Comparison of ENCODE assay signal across 16 cellular contexts in genomic region chr9:136793063-136793946, GRCh38. TPM values are rescaled to one million over a fixed set of nuclear protein-coding genes. Genes with fewer than 3 reads are reported as not detected.
DNase-seq lines count a peak whose midpoint lies in the region; FAIRE-seq and TF ChIP-seq lines count a peak whose summit lies in the region.
"Had no signal": no experiment of that assay in that cellular context is flagged by ENCODE, and none has a peak within 500 bp of the region (broad histone marks: within the 10 kb centered on the region; RNA-seq: fewer than 3 reads in every experiment).

No MANE protein-coding gene starts in this region.

- H3K4me1 ChIP-seq in H1 (replicated peaks in 1 of 4; ENCODE audit: control insufficient read depth in 3 of 4, insufficient read depth in 4 of 4, low read length in 3 of 4) (peaks cover 0 to 11% (median 6%) of the 10 kb centered on the region in 4 experiments; a peak in 5 of 7 replicates), trophoblast cell (ENCODE audit: control insufficient read depth in 1 of 2, insufficient read depth in 2 of 2, low read length in 2 of 2) (peaks cover 24 to 30% of the 10 kb centered on the region in 2 experiments), tibial nerve (peaks cover 0 to 42% (median 16%) of the 10 kb centered on the region in 4 donors)

- no peak overlapping the region for H4K91ac ChIP-seq in H1 (replicated peaks; ENCODE audit: insufficient read length, low read length)
- no peak overlapping the region for H4K91ac ChIP-seq in trophoblast cell (ENCODE audit: low read depth, low read length)

- H3K4me3 ChIP-seq in H1 (ENCODE audit: extremely low read depth in 1 of 4, insufficient read depth in 2 of 4, low read depth in 3 of 4, low read length in 4 of 4): no peak overlapping the region
- no peak overlapping the region for H3K4me3 ChIP-seq in trophoblast cell (ENCODE audit: low read depth, low read length)
- H3K4me3 ChIP-seq in tibial nerve: no peak overlapping the region
- H3K4me3 ChIP-seq: MG63, upper lobe of left lung had no signal

- H3K4me3 Mint-ChIP-seq in T-helper 1 cell treated with Interleukin-12 subunit alpha and Interleukin-12 subunit beta and Interleukin-4 antibody, amounts not matched to agents 30 μg/mL and 1 μg/mL, for 36 hours: no peak overlapping the region

- H3K4me1 Mint-ChIP-seq in T-helper 1 cell treated with Interleukin-12 subunit alpha and Interleukin-12 subunit beta and Interleukin-4 antibody, amounts not matched to agents 30 μg/mL and 1 μg/mL, for 36 hours (ENCODE audit: low read depth): peaks cover 15% of the 10 kb centered on the region

- peaks cover 7% of the 10 kb centered on the region for H3K36me3 Mint-ChIP-seq in T-helper 1 cell treated with Interleukin-12 subunit alpha and Interleukin-12 subunit beta and Interleukin-4 antibody, amounts not matched to agents 30 μg/mL and 1 μg/mL, for 36 hours (ENCODE audit: low read depth)

- H2BK5ac ChIP-seq in H1 (ENCODE audit: low read depth, low read length) (no peak overlapping the region), trophoblast cell (ENCODE audit: low read depth, low read length, poor library complexity) (no peak overlapping the region)

- H3K9me3 ChIP-seq in H1 (ENCODE audit: insufficient read depth in 2 of 2, low read depth in 1 of 2, low read length in 1 of 2): no peaks in the 10 kb centered on the region
- peaks cover 2% of the 10 kb centered on the region for H3K9me3 ChIP-seq in trophoblast cell (ENCODE audit: insufficient read depth, low read depth, low read length)
- no peaks in the 10 kb centered on the region for H3K9me3 ChIP-seq in tibial nerve
- H3K9me3 ChIP-seq: MG63, upper lobe of left lung had no signal

- H4K12ac ChIP-seq in trophoblast cell (ENCODE audit: low read depth, low read length): no peak overlapping the region

- H3K23ac ChIP-seq in H1 (ENCODE audit: insufficient read length) (no peak overlapping the region), trophoblast cell (ENCODE audit: low read length) (no peak overlapping the region)

- H4K5ac ChIP-seq in H1 (ENCODE audit: insufficient read length, low read depth, low read length): no peak overlapping the region

- CTCF ChIA-PET in H1 (lab: Charles Lee; ENCODE audit: partially characterized antibody): interaction anchor here (0.6 to 2.4 kb wide), 17 partner anchors 12 to 742 kb away, joined by 3 to 16 read pairs (median 4); partner anchors contain the start of genes ABCA2 and LCN8

- H3K27ac ChIP-seq in H1 (ENCODE audit: low read depth, low read length): no peak overlapping the region
- H3K27ac ChIP-seq in trophoblast cell (ENCODE audit: low read depth, low read length): no peak overlapping the region
- peak overlapping the region in 1 of 4 donors; percentile 98 for H3K27ac ChIP-seq in tibial nerve

- H3K27me3 ChIP-seq in H1 (replicated peaks in 1 of 4; ENCODE audit: control insufficient read depth in 3 of 4, extremely low read depth in 1 of 4, insufficient read depth in 3 of 4, low read length in 3 of 4) (0 out of 7 replicates have a peak, but pooled peaks cover 0 to under 1% (median 0%) of the 10 kb centered on the region in 4 experiments), trophoblast cell (ENCODE audit: insufficient read depth, low read length) (no peaks in the 10 kb centered on the region), tibial nerve (peaks cover 0 to 20% of the 10 kb centered on the region in 2 donors)
- H3K27me3 ChIP-seq: upper lobe of left lung had no signal

- no peaks in the 10 kb centered on the region for H3K36me3 ChIP-seq in H1 (ENCODE audit: control insufficient read depth in 2 of 4, insufficient read depth in 4 of 4, low read length in 3 of 4)
- H3K36me3 ChIP-seq in trophoblast cell (ENCODE audit: control insufficient read depth in 1 of 2, insufficient read depth in 2 of 2, low read length in 2 of 2): peaks cover 8 to 13% of the 10 kb centered on the region in 2 experiments
- H3K36me3 ChIP-seq in tibial nerve: peaks cover 0 to 22% (median 0%) of the 10 kb centered on the region in 3 donors

- no peak for TF ChIP-seq CTCF in H1 (IDR thresholded peaks at IDR 0.05; ENCODE audit: control extremely low read depth in 1 of 3, insufficient read depth in 1 of 3, low read depth in 1 of 3, low read length in 3 of 3)
- no peak for TF ChIP-seq CTCF in tibial nerve (IDR thresholded peaks at IDR 0.05)

- H2BK120ac ChIP-seq in H1 (replicated peaks; ENCODE audit: low read depth, low read length) (no peak overlapping the region), trophoblast cell (ENCODE audit: insufficient read depth, low read length, poor library complexity) (no peak overlapping the region)

- no peak overlapping the region for H3K56ac ChIP-seq in H1 (replicated peaks; ENCODE audit: insufficient read length, low read depth, low read length)

- H3K4me2 ChIP-seq in H1 (ENCODE audit: insufficient read depth in 1 of 2, low read depth in 2 of 2, low read length in 2 of 2) (no peak overlapping the region), trophoblast cell (ENCODE audit: low read length) (no peak overlapping the region)

- POLR2A ChIA-PET in H1 (lab: Charles Lee; ENCODE audit: partially characterized antibody): interaction anchor here (1.0 to 1.6 kb wide), 6 partner anchors 14 to 66 kb away, joined by 3 to 4 read pairs (median 3); partner anchors contain the start of gene RABL6

- peaks cover 0 to 8% of the 10 kb centered on the region in 2 experiments for H4K20me1 ChIP-seq in H1 (replicated peaks in 1 of 2; ENCODE audit: control insufficient read depth in 1 of 2, insufficient read depth in 2 of 2, low read length in 2 of 2)

- H3K4ac ChIP-seq in H1 (replicated peaks; ENCODE audit: insufficient read length, low read depth, low read length) (no peak overlapping the region), trophoblast cell (ENCODE audit: low read depth, low read length) (no peak overlapping the region)

- WGBS in H1 (ENCODE audit: extremely low coverage in 1 of 2, insufficient coverage in 1 of 2, insufficient read length in 1 of 2, insufficient replicate concordance in 2 of 2, low coverage in 1 of 2, low lambda C conversion rate in 2 of 2, missing lambda C conversion rate in 1 of 2), 2 experiments: 85% methylated on average over 17 of the region's 17 CpGs; no CpG with 5 or more reads in 1 of the 2 experiments
- no CpG with 5 or more reads among the region's 17 CpGs for WGBS in trophoblast cell (ENCODE audit: extremely low coverage, insufficient coverage, insufficient read length)
- WGBS in tibial nerve, 2 donors: 81 to 82% methylated on average over 17 of the region's 17 CpGs

- H3K14ac ChIP-seq in H1 (ENCODE audit: insufficient read length) (no peak overlapping the region), trophoblast cell (ENCODE audit: low read length) (no peak overlapping the region)

- H3K27ac Mint-ChIP-seq in T-helper 1 cell treated with Interleukin-12 subunit alpha and Interleukin-12 subunit beta and Interleukin-4 antibody, amounts not matched to agents 30 μg/mL and 1 μg/mL, for 36 hours: peak overlapping the region; percentile 36

- H3K9me3 Mint-ChIP-seq in T-helper 1 cell treated with Interleukin-12 subunit alpha and Interleukin-12 subunit beta and Interleukin-4 antibody, amounts not matched to agents 30 μg/mL and 1 μg/mL, for 36 hours: no peaks in the 10 kb centered on the region

- H3K9ac ChIP-seq in H1 (replicated peaks in 1 of 4; ENCODE audit: extremely low read depth in 1 of 4, low read depth in 3 of 4, low read length in 3 of 4): no peak overlapping the region; a peak in 2 of 7 replicates
- H3K9ac ChIP-seq in trophoblast cell (ENCODE audit: low read length): no peak overlapping the region

- peaks cover 21% of the 10 kb centered on the region for H3K27me3 Mint-ChIP-seq in T-helper 1 cell treated with Interleukin-12 subunit alpha and Interleukin-12 subunit beta and Interleukin-4 antibody, amounts not matched to agents 30 μg/mL and 1 μg/mL, for 36 hours (ENCODE audit: low read depth)

- TF ChIP-seq POLR2A in H1 (IDR thresholded peaks at IDR 0.05; ENCODE audit: control extremely low read depth in 1 of 2, low read depth in 2 of 2, low read length in 2 of 2) (no peak), tibial nerve (IDR thresholded peaks at IDR 0.05) (no peak)

- TF ChIP-seq EP300 in H1 (IDR thresholded peaks at IDR 0.05; ENCODE audit: borderline replicate concordance in 1 of 2, low read depth in 2 of 2, low read length in 2 of 2): no peak
- no peak for TF ChIP-seq EP300 in tibial nerve (IDR thresholded peaks at IDR 0.05)

- H3K79me2 ChIP-seq in H1 (ENCODE audit: control insufficient read depth in 1 of 2, insufficient read depth in 2 of 2, low read length in 2 of 2) (no peaks in the 10 kb centered on the region), trophoblast cell (ENCODE audit: control insufficient read depth, insufficient read depth, low read length, poor library complexity) (peaks cover 4% of the 10 kb centered on the region)

- H3K79me1 ChIP-seq in H1 (ENCODE audit: low read depth, low read length) (no peaks in the 10 kb centered on the region; the same call in 1 of the 2 replicates), trophoblast cell (ENCODE audit: low read length) (peaks cover 16% of the 10 kb centered on the region)

- H4K8ac ChIP-seq in H1 (ENCODE audit: extremely low read depth, insufficient read depth, low read length) (0 out of 2 replicates have a peak overlapping the region, but pooled peaks have one; percentile 11), trophoblast cell (ENCODE audit: low read depth, low read length) (no peak overlapping the region)

- DNase-seq in T-helper 1 cell (no peak), NAMALWA (ENCODE audit: low spot score) (peak; percentile 42), H1 (ENCODE audit: low read depth in 1 of 2, low spot score in 2 of 2) (no peak), trophoblast cell (no peak), tibial nerve (ENCODE audit: low spot score in 2 of 2) (no peak), HPDE6-E6E7 (ENCODE audit: extremely low spot score) (no peak), NCI-H774 (lab: John Stamatoyannopoulos, UW) (no peak)
- DNase-seq: activated CD4-positive, CD25-positive, alpha-beta regulatory T cell; MG63; SHP77 treated with DMSO at 0.1 percent for 48 hours had no signal

- H2AK5ac ChIP-seq in H1 (ENCODE audit: low read depth, low read length): no peak overlapping the region
- H2AK5ac ChIP-seq in trophoblast cell (ENCODE audit: low read length): no peak overlapping the region

- H2AFZ ChIP-seq in H1 (ENCODE audit: low read length): no peak overlapping the region
- H2AFZ ChIP-seq in trophoblast cell (ENCODE audit: insufficient read depth, low read length, poor library complexity): no peak overlapping the region

- no peak overlapping the region for H2BK15ac ChIP-seq in H1 (ENCODE audit: low read length)

- no peaks in the 10 kb centered on the region; the same call in 1 of the 2 replicates for H3K23me2 ChIP-seq in H1 (ENCODE audit: low read depth, low read length)

- H2BK12ac ChIP-seq in H1 (ENCODE audit: low read depth, low read length) (no peak overlapping the region), trophoblast cell (ENCODE audit: low read length) (no peak overlapping the region)

- FAIRE-seq in H1 (lab: Jason Lieb, UNC): no peak

- no peak for TF ChIP-seq RAD21 in H1 (IDR thresholded peaks at IDR 0.05 in 1 of 2, conservative IDR thresholded peaks at IDR 0.05 in 1 of 2; ENCODE audit: low read depth in 2 of 2, low read length in 2 of 2)

- no peak overlapping the region for H2BK20ac ChIP-seq in H1 (ENCODE audit: low read length)

- H3K18ac ChIP-seq in H1 (ENCODE audit: extremely low read depth, low read length) (no peak overlapping the region), trophoblast cell (ENCODE audit: low read length) (peak overlapping the region; percentile 26)

RNA-seq across cellular contexts. Expression of gene TMEM141, which starts 2.2 kb away (rescaled TPM):
- total RNA-seq in H1 (2021; fragmentation: NEBNext Ultra II Directional; extraction: Animal tissue kit (Norgen Biotek cat#: 25700)): 50.6 and 51.1 TPM in 2 replicates
- polyA plus RNA-seq in H1 (2011; rRNA removed): 137 and 140 TPM in 2 replicates
- polyA plus RNA-seq in H1 (2011; cell fraction: cytosol; rRNA removed): 121 TPM
- 84.2 TPM for polyA plus RNA-seq in H1 (2011; cell fraction: nucleus; rRNA removed)
- 43.0 to 79.6 TPM (median 72.6 TPM) in 4 replicates for polyA plus RNA-seq in H1 (2012, experiment 1 of 2)
- polyA plus RNA-seq in H1 (2012, experiment 2 of 2): 108 TPM
- polyA plus RNA-seq in H1 (2013, experiment 1 of 2): 44.8 TPM
- 44.7 TPM for polyA plus RNA-seq in H1 (2013, experiment 2 of 2)
- polyA minus RNA-seq in H1 (2011; rRNA and poly(A)+ RNA removed): 15.6 and 18.5 TPM in 2 replicates
- polyA minus RNA-seq in H1 (2011; cell fraction: cytosol; rRNA and poly(A)+ RNA removed): 17.9 TPM
- polyA minus RNA-seq in H1 (2011; cell fraction: nucleus; rRNA and poly(A)+ RNA removed): 27.5 TPM
- polyA plus RNA-seq in trophoblast cell (2013): 82.7 and 84.5 TPM in 2 replicates
- 10 to 100 TPM; 60.7 to 70.8 (median 66.9) TPM for total RNA-seq in tibial nerve

RNA-seq across cellular contexts. Expression of gene CCDC183, which starts 2.8 kb away (rescaled TPM):
- 0.78 and 1.6 TPM in 2 replicates for total RNA-seq in H1 (2021; fragmentation: NEBNext Ultra II Directional; extraction: Animal tissue kit (Norgen Biotek cat#: 25700))
- 0.51 and 1.1 TPM in 2 replicates for polyA plus RNA-seq in H1 (2011; rRNA removed)
- 1.8 TPM for polyA plus RNA-seq in H1 (2011; cell fraction: cytosol; rRNA removed)
- polyA plus RNA-seq in H1 (2011; cell fraction: nucleus; rRNA removed): 9.9 TPM
- polyA plus RNA-seq in H1 (2012, experiment 1 of 2): 2.0 to 2.4 TPM (median 2.2 TPM) in 4 replicates
- polyA plus RNA-seq in H1 (2012, experiment 2 of 2): 0.16 TPM
- polyA plus RNA-seq in H1 (2013, experiment 1 of 2): 0.91 TPM
- polyA plus RNA-seq in H1 (2013, experiment 2 of 2): 1.4 TPM
- 0.44 and 0.59 TPM in 2 replicates for polyA minus RNA-seq in H1 (2011; rRNA and poly(A)+ RNA removed)
- polyA minus RNA-seq in H1 (2011; cell fraction: cytosol; rRNA and poly(A)+ RNA removed): not detected
- 1.4 TPM for polyA minus RNA-seq in H1 (2011; cell fraction: nucleus; rRNA and poly(A)+ RNA removed)
- polyA plus RNA-seq in trophoblast cell (2013): 13.6 and 14.0 TPM in 2 replicates
- total RNA-seq in tibial nerve: 1 to 10 TPM; 1.5 to 5.1 (median 4.1) TPM

RNA-seq across cellular contexts. Expression of gene RABL6, which starts 14.4 kb away (rescaled TPM):
- 129 and 130 TPM in 2 replicates for total RNA-seq in H1 (2021; fragmentation: NEBNext Ultra II Directional; extraction: Animal tissue kit (Norgen Biotek cat#: 25700))
- polyA plus RNA-seq in H1 (2011; rRNA removed): 70.1 and 98.6 TPM in 2 replicates
- polyA plus RNA-seq in H1 (2011; cell fraction: cytosol; rRNA removed): 87.7 TPM
- 257 TPM for polyA plus RNA-seq in H1 (2011; cell fraction: nucleus; rRNA removed)
- 109 to 142 TPM (median 126 TPM) in 4 replicates for polyA plus RNA-seq in H1 (2012, experiment 1 of 2)
- polyA plus RNA-seq in H1 (2012, experiment 2 of 2): 170 TPM
- polyA plus RNA-seq in H1 (2013, experiment 1 of 2): 86.2 TPM
- 82.0 TPM for polyA plus RNA-seq in H1 (2013, experiment 2 of 2)
- polyA minus RNA-seq in H1 (2011; rRNA and poly(A)+ RNA removed): 61.8 and 85.2 TPM in 2 replicates
- 49.0 TPM for polyA minus RNA-seq in H1 (2011; cell fraction: cytosol; rRNA and poly(A)+ RNA removed)
- polyA minus RNA-seq in H1 (2011; cell fraction: nucleus; rRNA and poly(A)+ RNA removed): 101 TPM
- polyA plus RNA-seq in trophoblast cell (2013): 95.6 and 95.9 TPM in 2 replicates
- 10 to 100 TPM; 63.0 to 74.5 (median 71.3) TPM for total RNA-seq in tibial nerve

RNA-seq across cellular contexts. Expression of gene LCN15, which starts 29.0 kb away (rescaled TPM):
- total RNA-seq in H1 (2021; fragmentation: NEBNext Ultra II Directional; extraction: Animal tissue kit (Norgen Biotek cat#: 25700)): 0.47 and 0.61 TPM in 2 replicates
- polyA plus RNA-seq in H1 (2011; rRNA removed): 0.08 and 0.25 TPM in 2 replicates
- 0.16 TPM for polyA plus RNA-seq in H1 (2011; cell fraction: cytosol; rRNA removed)
- polyA plus RNA-seq in H1 (2011; cell fraction: nucleus; rRNA removed): 0.39 TPM
- 0.28 to 0.73 TPM (median 0.38 TPM) in 4 replicates for polyA plus RNA-seq in H1 (2012, experiment 1 of 2)
- 0.80 TPM for polyA plus RNA-seq in H1 (2012, experiment 2 of 2)
- 0.18 TPM for polyA plus RNA-seq in H1 (2013, experiment 1 of 2)
- polyA plus RNA-seq in H1 (2013, experiment 2 of 2): 0.22 TPM
- not detected in 2 replicates for polyA minus RNA-seq in H1 (2011; rRNA and poly(A)+ RNA removed)
- polyA minus RNA-seq in H1 (2011; cell fraction: cytosol; rRNA and poly(A)+ RNA removed): not detected
- 0.30 TPM for polyA minus RNA-seq in H1 (2011; cell fraction: nucleus; rRNA and poly(A)+ RNA removed)
- polyA plus RNA-seq in trophoblast cell (2013): 0.08 and 0.19 TPM in 2 replicates
- total RNA-seq in tibial nerve: not detected
- total RNA-seq: cerebellum, fibroblast of lung, NCI-H460, smooth muscle cell had no signal
- polyA plus RNA-seq: fibroblast of lung, smooth muscle cell had no signal

RNA-seq across cellular contexts. Expression of gene LCN8, which starts 35.3 kb away (rescaled TPM):
- total RNA-seq in H1 (2021; fragmentation: NEBNext Ultra II Directional; extraction: Animal tissue kit (Norgen Biotek cat#: 25700)): not detected in 2 replicates
- 0.14 TPM in 1 of 2 replicates, not detected in the other for polyA plus RNA-seq in H1 (2011; rRNA removed)
- 0.05 TPM for polyA plus RNA-seq in H1 (2011; cell fraction: cytosol; rRNA removed)
- 0.31 TPM for polyA plus RNA-seq in H1 (2011; cell fraction: nucleus; rRNA removed)
- polyA plus RNA-seq in H1 (2012, experiment 1 of 2): 0.07 TPM in 1 of 4 replicates, not detected in the others
- polyA plus RNA-seq in H1 (2012, experiment 2 of 2): not detected
- polyA plus RNA-seq in H1 (2013, experiment 1 of 2): not detected
- 0.02 TPM for polyA plus RNA-seq in H1 (2013, experiment 2 of 2)
- not detected in 2 replicates for polyA minus RNA-seq in H1 (2011; rRNA and poly(A)+ RNA removed)
- polyA minus RNA-seq in H1 (2011; cell fraction: cytosol; rRNA and poly(A)+ RNA removed): not detected
- polyA minus RNA-seq in H1 (2011; cell fraction: nucleus; rRNA and poly(A)+ RNA removed): not detected
- polyA plus RNA-seq in trophoblast cell (2013): 0.03 TPM in 1 of 2 replicates, not detected in the other
- under 1 TPM in 1 of 4 donors, not detected in 3; 0.39 TPM for total RNA-seq in tibial nerve
- total RNA-seq: cerebellum, fibroblast of lung, NCI-H460, smooth muscle cell, upper lobe of left lung had no signal
- polyA plus RNA-seq: fibroblast of lung, smooth muscle cell had no signal
